Comparison of ENCODE assay signal across 1 cellular context in genomic region chr13:110615322-110616102, GRCh38.
A peak's percentile ranks its signal among the peaks of the same experiment; 100 is the strongest.
TF ChIP-seq lines count a peak whose summit lies in the region.

Gene NAXD (plus strand): TSS chr13:110615545. CDS start chr13:110615602, 57 bp downstream.

TF ChIP-seq in HepG2, 621 proteins besides CTCF, POLR2A, EP300 and RAD21 (continued from another document and continues in another):
- peak; percentile 68 for TF ChIP-seq ZHX2 (IDR thresholded peaks at IDR 0.05; ENCODE audit: low read depth)
- no peak for TF ChIP-seq ZHX2 (CRISPR knock-in tag; IDR thresholded peaks at IDR 0.05; ENCODE audit: borderline replicate concordance)
- TF ChIP-seq MYC (CRISPR knock-in tag; IDR thresholded peaks at IDR 0.05; ENCODE audit: borderline replicate concordance) = peak; percentile 57; the same call in 1 of the 2 replicates
- TF ChIP-seq TGIF2 (CRISPR knock-in tag; IDR thresholded peaks at IDR 0.05) = peak; percentile 63; the same call in 1 of the 2 replicates
- TF ChIP-seq ZSCAN20 (CRISPR knock-in tag; IDR thresholded peaks at IDR 0.05; ENCODE audit: borderline replicate concordance) = peak; percentile 91
- no peak for TF ChIP-seq IKZF1 (IDR thresholded peaks at IDR 0.05)
- TF ChIP-seq NFKBIZ (CRISPR knock-in tag; IDR thresholded peaks at IDR 0.05) = peak; percentile 61; the same call in 1 of the 2 replicates
- TF ChIP-seq YY1 (IDR thresholded peaks at IDR 0.05; ENCODE audit: insufficient read depth, insufficient replicate concordance, low read depth, low read length) = peak; percentile 88
- peak; percentile 39; the same call in 1 of the 2 replicates for TF ChIP-seq ZSCAN5A (CRISPR knock-in tag; IDR thresholded peaks at IDR 0.05; ENCODE audit: borderline replicate concordance)
- TF ChIP-seq ZNF784 (CRISPR knock-in tag; IDR thresholded peaks at IDR 0.05; ENCODE audit: borderline replicate concordance) = peak; percentile 86; the same call in 1 of the 2 replicates
- TF ChIP-seq TOE1 (CRISPR knock-in tag; IDR thresholded peaks at IDR 0.05) = 0 out of 2 replicates have a peak, but pooled peaks have one; percentile 19
- no peak for TF ChIP-seq KAT2B (IDR thresholded peaks at IDR 0.05; ENCODE audit: borderline replicate concordance, low read depth, low read length)
- TF ChIP-seq TAF1 (CRISPR knock-in tag; IDR thresholded peaks at IDR 0.05) = peak; percentile 91
- TF ChIP-seq ZNF776 (CRISPR knock-in tag; IDR thresholded peaks at IDR 0.05) = no peak
- no peak for TF ChIP-seq PLSCR1 (CRISPR knock-in tag; IDR thresholded peaks at IDR 0.05; ENCODE audit: borderline replicate concordance)
- TF ChIP-seq ZNF547 (CRISPR knock-in tag; IDR thresholded peaks at IDR 0.05) = peak; percentile 85
- TF ChIP-seq MYNN (CRISPR knock-in tag; IDR thresholded peaks at IDR 0.05; ENCODE audit: low read depth) = no peak
- no peak for TF ChIP-seq ZNF543 (CRISPR knock-in tag; IDR thresholded peaks at IDR 0.05)
- TF ChIP-seq TEAD3 (CRISPR knock-in tag; optimal IDR thresholded peaks at IDR 0.05; ENCODE audit: borderline replicate concordance) = peak; percentile 61
- TF ChIP-seq SALL2 (CRISPR knock-in tag; IDR thresholded peaks at IDR 0.05) = peak; percentile 59; the same call in 1 of the 2 replicates
- TF ChIP-seq ZFP36L2 (CRISPR knock-in tag; IDR thresholded peaks at IDR 0.05) = no peak
- TF ChIP-seq GLI4 (CRISPR knock-in tag; IDR thresholded peaks at IDR 0.05; ENCODE audit: borderline replicate concordance) = peak; percentile 89
- no peak for TF ChIP-seq KLF13 (CRISPR knock-in tag; IDR thresholded peaks at IDR 0.05)
- peak; percentile 76 for TF ChIP-seq ZNF574 (CRISPR knock-in tag; IDR thresholded peaks at IDR 0.05)
- no peak for TF ChIP-seq ZNF335 (CRISPR knock-in tag; IDR thresholded peaks at IDR 0.05)
- TF ChIP-seq E2F5 (CRISPR knock-in tag; conservative IDR thresholded peaks at IDR 0.05) = no peak
- no peak for TF ChIP-seq NCOA5 (CRISPR knock-in tag; IDR thresholded peaks at IDR 0.05)
- TF ChIP-seq ZNF431 (CRISPR knock-in tag; IDR thresholded peaks at IDR 0.05; ENCODE audit: borderline replicate concordance, low read depth) = no peak
- TF ChIP-seq MEIS2 (CRISPR knock-in tag; IDR thresholded peaks at IDR 0.05) = peak; percentile 58; the same call in 1 of the 2 replicates
- no peak for TF ChIP-seq ZNF646 (CRISPR knock-in tag; IDR thresholded peaks at IDR 0.05)
- no peak for TF ChIP-seq ZNF276 (CRISPR knock-in tag; IDR thresholded peaks at IDR 0.05; ENCODE audit: low read depth)
- TF ChIP-seq GMEB2 (CRISPR knock-in tag; IDR thresholded peaks at IDR 0.05; ENCODE audit: low read depth) = no peak
